ENCODE assay signal across 9 cellular contexts in the genomic region with DNA sequence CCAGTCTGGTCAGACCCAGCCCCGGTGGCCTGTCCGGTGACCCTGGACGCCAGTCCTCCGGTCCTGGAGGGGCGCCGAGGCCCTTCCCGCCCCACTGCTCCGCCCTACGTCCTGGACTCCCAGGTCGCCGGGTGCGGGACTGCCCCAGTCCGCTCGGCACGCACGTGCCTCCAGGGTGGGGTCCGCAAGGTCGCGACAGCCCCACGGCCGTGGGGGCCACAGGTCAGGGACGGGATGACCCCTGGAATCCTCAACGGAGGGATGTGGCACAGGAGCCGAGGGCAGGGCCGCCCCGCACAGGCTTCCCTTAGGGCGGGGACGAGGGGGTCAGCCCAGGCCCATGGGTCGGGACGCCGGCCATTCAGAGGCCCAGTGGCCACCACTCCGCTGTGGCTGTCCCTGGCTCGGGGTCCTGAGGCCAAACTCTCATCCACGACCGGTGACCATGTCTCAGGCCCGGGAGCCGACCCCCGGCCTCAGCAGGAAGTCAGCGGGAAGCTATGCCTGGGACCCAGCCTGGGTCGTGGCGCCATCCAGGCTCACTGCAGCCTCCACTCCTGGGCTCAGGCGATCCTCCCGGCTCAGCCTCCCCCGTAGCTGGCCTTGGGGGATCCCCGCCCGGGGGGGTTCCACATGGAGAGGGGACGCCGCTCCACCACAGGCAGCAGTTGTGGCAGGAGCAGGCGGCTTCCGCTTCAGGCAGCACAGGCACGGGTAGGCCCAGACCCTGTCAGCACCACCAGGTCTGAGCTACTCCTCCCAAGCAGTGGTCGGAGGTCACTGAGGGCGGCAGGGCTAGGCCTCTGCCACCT.
A peak's percentile ranks its signal among the peaks of the same experiment; 100 is the strongest.
DNase-seq lines count a peak whose midpoint lies in the region; ATAC-seq and TF ChIP-seq lines count a peak whose summit lies in the region.
"Had no signal": no experiment of that assay in that cellular context is flagged by ENCODE, and none has a peak within 500 bp of the region (broad histone marks: within the 10 kb centered on the region; RNA-seq: fewer than 3 reads in every experiment).

No MANE protein-coding gene starts in this region.

- H3K27me3 ChIP-seq in brain microvascular endothelial cell (replicated peaks), result no peaks in the 10 kb centered on the region

- ATAC-seq in GM18502 (IDR thresholded peaks at IDR 0.05; ENCODE audit: poor library complexity, unreplicated experiment) (no peak), HG02759 (IDR thresholded peaks at IDR 0.05; ENCODE audit: unreplicated experiment) (no peak), HG02938 (IDR thresholded peaks at IDR 0.05; ENCODE audit: unreplicated experiment) (no peak)

- TF ChIP-seq CTCF in GM20000 (IDR thresholded peaks at IDR 0.05; ENCODE audit: extremely low read depth, missing control alignments) (no peak), brain microvascular endothelial cell (IDR thresholded peaks at IDR 0.05; ENCODE audit: low read depth, low read length, missing control alignments) (no peak)

- in situ Hi-C loops in brain microvascular endothelial cell (cut with HindIII; ENCODE audit: low pct_ligation_motif_present, low sequenced_read_pairs), result no loop called here

- peaks cover 17% of the 10 kb centered on the region for H3K36me3 ChIP-seq in brain microvascular endothelial cell (replicated peaks)

- peak overlapping the region; percentile 62 for H3K4me3 ChIP-seq in brain microvascular endothelial cell (ENCODE audit: low read depth, low read length)
- peak overlapping the region; percentile 57 for H3K4me3 ChIP-seq in iPS-18c (ENCODE audit: insufficient read depth, low read depth, low read length)
- peak overlapping the region; percentile 56 for H3K4me3 ChIP-seq in skeletal muscle cell (ENCODE audit: low read depth, low read length)

- no peak overlapping the region for H3K27ac ChIP-seq in brain microvascular endothelial cell

- DNase-seq in GM20000 (ENCODE audit: low spot score) (peak; percentile 37), brain microvascular endothelial cell (no peak), skeletal muscle cell (ENCODE audit: low read depth) (no peak), NCI-H2196 (lab: John Stamatoyannopoulos, UW; ENCODE audit: unreplicated experiment) (no peak)
- DNase-seq: SW 1271 had no signal

- no peaks in the 10 kb centered on the region for H3K9me3 ChIP-seq in iPS-18c (ENCODE audit: control insufficient read depth, insufficient read depth, low read length)
